Comparison of ENCODE assay signal across 8 cellular contexts in the genomic region with DNA sequence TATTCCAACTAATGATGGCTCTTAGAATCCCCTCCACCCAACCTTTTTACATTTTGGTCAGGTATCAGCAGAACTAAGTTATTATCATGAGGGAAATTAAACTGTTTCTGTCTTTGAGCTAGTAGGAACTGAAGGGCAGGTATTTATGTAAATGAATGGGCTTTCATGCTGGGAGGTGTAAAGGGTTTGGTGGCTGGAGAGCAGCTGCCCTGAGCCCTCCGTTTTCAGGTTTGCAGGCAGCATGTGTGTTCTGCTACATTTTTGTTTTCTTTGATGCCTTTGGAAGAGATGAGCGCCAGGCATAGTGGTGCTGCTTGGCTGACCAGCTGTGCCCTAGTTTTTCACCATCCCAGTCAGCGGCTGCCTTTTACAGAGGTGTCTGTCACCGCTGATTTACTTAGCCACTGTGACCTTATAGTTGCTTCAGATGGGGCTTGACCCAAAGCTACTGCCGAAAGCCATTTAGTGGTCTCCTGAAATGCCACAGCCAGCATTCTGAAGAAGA.
A peak's percentile ranks its signal among the peaks of the same experiment; 100 is the strongest.
DNase-seq lines count a peak whose midpoint lies in the region; ATAC-seq lines count a peak whose summit lies in the region.

No MANE protein-coding gene starts in this region.

- H3K4me3 ChIP-seq in iPS-11a (ENCODE audit: low read depth, low read length), result peak overlapping the region; percentile 25

- H3K27me3 Mint-ChIP-seq in activated CD4-positive, alpha-beta T cell treated with anti-CD3 and anti-CD28 coated beads, Interleukin-2, amount 10 ng/mL, durations not matched to agents 7 days and 5 days, result no peaks in the 10 kb centered on the region
- H3K27me3 Mint-ChIP-seq in activated CD4-positive, alpha-beta memory T cell treated with anti-CD3 and anti-CD28 coated beads, Interleukin-2, amount 10 ng/mL, durations not matched to agents 7 days and 5 days, result no peaks in the 10 kb centered on the region

- no peak for ATAC-seq in stimulated activated effector memory CD8-positive, alpha-beta T cell treated with anti-CD3 and anti-CD28 coated beads, Interleukin-12 subunit alpha, Interleukin-12 subunit beta, amount 100 ng/mL, for 72 hours
- no peak for ATAC-seq in activated CD4-positive, CD25-positive, alpha-beta regulatory T cell treated with anti-CD3 and anti-CD28 coated beads, Interleukin-2, amount 50 U/mL, for 24 hours

- H3K27ac Mint-ChIP-seq in activated CD4-positive, alpha-beta T cell treated with anti-CD3 and anti-CD28 coated beads, Interleukin-2, amount 10 ng/mL, durations not matched to agents 7 days and 5 days, result peak overlapping the region; percentile 89
- H3K27ac Mint-ChIP-seq in activated CD4-positive, alpha-beta memory T cell treated with anti-CD3 and anti-CD28 coated beads, Interleukin-2, amount 10 ng/mL, durations not matched to agents 7 days and 5 days, result peak overlapping the region; percentile 84
- H3K27ac Mint-ChIP-seq in stimulated activated effector memory CD8-positive, alpha-beta T cell treated with anti-CD3 and anti-CD28 coated beads, Interleukin-12 subunit alpha, Interleukin-12 subunit beta, amount 100 ng/mL, for 72 hours, result peak overlapping the region; percentile 79

- H3K36me3 Mint-ChIP-seq in activated CD4-positive, alpha-beta T cell treated with anti-CD3 and anti-CD28 coated beads, Interleukin-2, amount 10 ng/mL, durations not matched to agents 7 days and 5 days (ENCODE audit: low read depth), result peaks cover 10% of the 10 kb centered on the region
- peaks cover 12% of the 10 kb centered on the region for H3K36me3 Mint-ChIP-seq in activated CD4-positive, alpha-beta memory T cell treated with anti-CD3 and anti-CD28 coated beads, Interleukin-2, amount 10 ng/mL, durations not matched to agents 7 days and 5 days (ENCODE audit: low read depth)
- H3K36me3 Mint-ChIP-seq in stimulated activated effector memory CD8-positive, alpha-beta T cell treated with anti-CD3 and anti-CD28 coated beads, Interleukin-12 subunit alpha, Interleukin-12 subunit beta, amount 100 ng/mL, for 72 hours, result no peaks in the 10 kb centered on the region

- peaks cover 54% of the 10 kb centered on the region for H3K4me1 Mint-ChIP-seq in activated CD4-positive, alpha-beta T cell treated with anti-CD3 and anti-CD28 coated beads, Interleukin-2, amount 10 ng/mL, durations not matched to agents 7 days and 5 days
- H3K4me1 Mint-ChIP-seq in activated CD4-positive, alpha-beta memory T cell treated with anti-CD3 and anti-CD28 coated beads, Interleukin-2, amount 10 ng/mL, durations not matched to agents 7 days and 5 days, result peaks cover 68% of the 10 kb centered on the region
- H3K4me1 Mint-ChIP-seq in stimulated activated effector memory CD8-positive, alpha-beta T cell treated with anti-CD3 and anti-CD28 coated beads, Interleukin-12 subunit alpha, Interleukin-12 subunit beta, amount 100 ng/mL, for 72 hours, result peaks cover 34% of the 10 kb centered on the region

- peaks cover 5% of the 10 kb centered on the region for H3K9me3 Mint-ChIP-seq in activated CD4-positive, alpha-beta T cell treated with anti-CD3 and anti-CD28 coated beads, Interleukin-2, amount 10 ng/mL, durations not matched to agents 7 days and 5 days
- peaks cover 2% of the 10 kb centered on the region for H3K9me3 Mint-ChIP-seq in activated CD4-positive, alpha-beta memory T cell treated with anti-CD3 and anti-CD28 coated beads, Interleukin-2, amount 10 ng/mL, durations not matched to agents 7 days and 5 days
- no peaks in the 10 kb centered on the region for H3K9me3 Mint-ChIP-seq in stimulated activated effector memory CD8-positive, alpha-beta T cell treated with anti-CD3 and anti-CD28 coated beads, Interleukin-12 subunit alpha, Interleukin-12 subunit beta, amount 100 ng/mL, for 72 hours

- POLR2A ChIA-PET in activated CD4-positive, alpha-beta T cell treated with anti-CD3 and anti-CD28 coated beads, Interleukin-2, amount 10 ng/mL, durations not matched to agents 7 days and 5 days (lab: Charles Lee), result interaction anchor here (1.9 kb wide), 1 partner anchor 12 kb away, joined by 9 read pairs; no protein-coding TSS in a partner anchor
- POLR2A ChIA-PET in activated CD4-positive, alpha-beta memory T cell treated with anti-CD3 and anti-CD28 coated beads, Interleukin-2, amount 10 ng/mL, durations not matched to agents 7 days and 5 days (lab: Charles Lee), result interaction anchor here (0.8 to 4.4 kb wide), 10 partner anchors 10 to 1107 kb away, joined by 4 to 169 read pairs (median 7); no protein-coding TSS in a partner anchor

- H3K4me3 Mint-ChIP-seq in activated CD4-positive, alpha-beta T cell treated with anti-CD3 and anti-CD28 coated beads, Interleukin-2, amount 10 ng/mL, durations not matched to agents 7 days and 5 days, result peak overlapping the region; percentile 83
- peak overlapping the region; percentile 86 for H3K4me3 Mint-ChIP-seq in activated CD4-positive, alpha-beta memory T cell treated with anti-CD3 and anti-CD28 coated beads, Interleukin-2, amount 10 ng/mL, durations not matched to agents 7 days and 5 days
- H3K4me3 Mint-ChIP-seq in stimulated activated effector memory CD8-positive, alpha-beta T cell treated with anti-CD3 and anti-CD28 coated beads, Interleukin-12 subunit alpha, Interleukin-12 subunit beta, amount 100 ng/mL, for 72 hours, result peak overlapping the region; percentile 81

- CTCF ChIA-PET in activated CD4-positive, alpha-beta T cell treated with anti-CD3 and anti-CD28 coated beads, Interleukin-2, amount 10 ng/mL, durations not matched to agents 7 days and 5 days (lab: Charles Lee), result interaction anchor here (1.0 to 4.9 kb wide), 9 partner anchors 9 to 393 kb away, joined by 3 to 31 read pairs (median 4); no protein-coding TSS in a partner anchor
- CTCF ChIA-PET in activated CD4-positive, alpha-beta memory T cell treated with anti-CD3 and anti-CD28 coated beads, Interleukin-2, amount 10 ng/mL, durations not matched to agents 7 days and 5 days (lab: Charles Lee), result interaction anchor here (0.9 to 6.0 kb wide), 8 partner anchors 8 to 1386 kb away, joined by 3 to 78 read pairs (median 14); no protein-coding TSS in a partner anchor

- DNase-seq in activated CD4-positive, alpha-beta T cell treated with anti-CD3 and anti-CD28 coated beads, Interleukin-2, amount 10 ng/mL, durations not matched to agents 7 days and 5 days, result no peak
- no peak for DNase-seq in activated CD4-positive, alpha-beta T cell treated with anti-CD3 and anti-CD28 coated beads, Interleukin-2, amount 50 U/mL, for 1 hour
- DNase-seq in activated CD4-positive, alpha-beta memory T cell treated with anti-CD3 and anti-CD28 coated beads, Interleukin-2, amount 10 ng/mL, durations not matched to agents 7 days and 5 days, result no peak
- DNase-seq in stimulated activated effector memory CD8-positive, alpha-beta T cell treated with anti-CD3 and anti-CD28 coated beads, Interleukin-12 subunit alpha, Interleukin-12 subunit beta, amount 100 ng/mL, for 72 hours (ENCODE audit: low spot score in 2 of 2), result no peak
- no peak for DNase-seq in 8988T
- DNase-seq in HT-29 (ENCODE audit: low spot score), result no peak
